18 cellular contexts compared by ENCODE assay signal in genomic region chr17:51430581-51430980, GRCh38.
DNase-seq lines count a peak whose midpoint lies in the region; ATAC-seq and TF ChIP-seq lines count a peak whose summit lies in the region.
"Had no signal": no experiment of that assay in that cellular context is flagged by ENCODE, and none has a peak within 500 bp of the region (broad histone marks: within the 10 kb centered on the region; RNA-seq: fewer than 3 reads in every experiment).

No MANE protein-coding gene starts in this region.

- H3K36me3 ChIP-seq in esophagus muscularis mucosa (no peaks in the 10 kb centered on the region), esophagus squamous epithelium (no peaks in the 10 kb centered on the region)

- peaks cover 3% of the 10 kb centered on the region for H3K36me3 Mint-ChIP-seq in activated CD8-positive, alpha-beta T cell treated with anti-CD3 and anti-CD28 coated beads for 36 hours (ENCODE audit: low read depth)
- no peaks in the 10 kb centered on the region for H3K36me3 Mint-ChIP-seq in activated CD8-positive, alpha-beta T cell treated with anti-CD3 and anti-CD28 coated beads, Interleukin-2, amount 10 ng/mL, durations not matched to agents 7 days and 5 days (ENCODE audit: low read depth)
- H3K36me3 Mint-ChIP-seq in CD4-positive, alpha-beta T cell (ENCODE audit: low read depth), result no peaks in the 10 kb centered on the region
- no peaks in the 10 kb centered on the region for H3K36me3 Mint-ChIP-seq in activated CD4-positive, alpha-beta memory T cell treated with anti-CD3 and anti-CD28 coated beads for 36 hours

- TF ChIP-seq EP300 in esophagus muscularis mucosa (IDR thresholded peaks at IDR 0.05), result no peak

- CTCF ChIA-PET in activated CD8-positive, alpha-beta T cell treated with anti-CD3 and anti-CD28 coated beads for 36 hours (lab: Charles Lee), result interaction anchor here (0.8 kb wide), 1 partner anchor 59 kb away, joined by 3 read pairs; no protein-coding TSS in a partner anchor
- CTCF ChIA-PET in activated CD8-positive, alpha-beta T cell treated with anti-CD3 and anti-CD28 coated beads, Interleukin-2, amount 10 ng/mL, durations not matched to agents 7 days and 5 days (lab: Charles Lee), result interaction anchor here (1.1 to 1.2 kb wide), 3 partner anchors 10 to 59 kb away, joined by 3 to 4 read pairs (median 3); no protein-coding TSS in a partner anchor
- CTCF ChIA-PET in CD4-positive, alpha-beta T cell (lab: Charles Lee), result interaction anchor here (1.0 to 1.5 kb wide), 3 partner anchors 24 to 59 kb away, joined by 3 to 6 read pairs (median 3); no protein-coding TSS in a partner anchor
- CTCF ChIA-PET in activated CD4-positive, alpha-beta memory T cell treated with anti-CD3 and anti-CD28 coated beads for 36 hours (lab: Charles Lee), result interaction anchor here (1.5 to 1.6 kb wide), 2 partner anchors 30 to 31 kb away, joined by 3 read pairs; no protein-coding TSS in a partner anchor

- 89% methylated on average over 5 of the region's 5 CpGs for WGBS in esophagus muscularis mucosa
- 91 to 93% methylated on average over 5 of the region's 5 CpGs for WGBS in esophagus squamous epithelium, 2 donors

- H3K4me3 ChIP-seq in esophagus muscularis mucosa (no peak overlapping the region), esophagus squamous epithelium (no peak overlapping the region)
- H3K4me3 ChIP-seq: A549 had no signal

- H3K4me1 ChIP-seq in esophagus muscularis mucosa (no peaks in the 10 kb centered on the region), esophagus squamous epithelium (peaks cover 0 to 15% (median 4%) of the 10 kb centered on the region in 3 donors)

- no peaks in the 10 kb centered on the region for H3K27me3 Mint-ChIP-seq in activated CD8-positive, alpha-beta T cell treated with anti-CD3 and anti-CD28 coated beads for 36 hours
- no peaks in the 10 kb centered on the region for H3K27me3 Mint-ChIP-seq in activated CD8-positive, alpha-beta T cell treated with anti-CD3 and anti-CD28 coated beads, Interleukin-2, amount 10 ng/mL, durations not matched to agents 7 days and 5 days (ENCODE audit: low read depth)
- H3K27me3 Mint-ChIP-seq in CD4-positive, alpha-beta T cell, result no peaks in the 10 kb centered on the region
- H3K27me3 Mint-ChIP-seq in activated CD4-positive, alpha-beta memory T cell treated with anti-CD3 and anti-CD28 coated beads for 36 hours, result no peaks in the 10 kb centered on the region

- H3K4me3 Mint-ChIP-seq in activated CD8-positive, alpha-beta T cell treated with anti-CD3 and anti-CD28 coated beads for 36 hours, result no peak overlapping the region
- no peak overlapping the region for H3K4me3 Mint-ChIP-seq in activated CD8-positive, alpha-beta T cell treated with anti-CD3 and anti-CD28 coated beads, Interleukin-2, amount 10 ng/mL, durations not matched to agents 7 days and 5 days
- H3K4me3 Mint-ChIP-seq in CD4-positive, alpha-beta T cell, result peak overlapping the region; percentile 69
- no peak overlapping the region for H3K4me3 Mint-ChIP-seq in activated CD4-positive, alpha-beta memory T cell treated with anti-CD3 and anti-CD28 coated beads for 36 hours

- H3K27ac ChIP-seq in CD4-positive, alpha-beta T cell (ENCODE audit: low read depth, low read length), result peak overlapping the region; percentile 96
- H3K27ac ChIP-seq in esophagus muscularis mucosa (replicated peaks in 1 of 4) (no peak overlapping the region), esophagus squamous epithelium (no peak overlapping the region)
- H3K27ac ChIP-seq: A549, C4-2B had no signal

- no peak for DNase-seq in activated CD8-positive, alpha-beta T cell treated with anti-CD3 and anti-CD28 coated beads for 36 hours
- DNase-seq in activated CD8-positive, alpha-beta T cell treated with anti-CD3 and anti-CD28 coated beads, Interleukin-2, amount 10 ng/mL, durations not matched to agents 7 days and 5 days, result no peak
- DNase-seq in CD4-positive, alpha-beta T cell, result peak in 2 of 10 experiments; percentile 10 to 15
- no peak for DNase-seq in activated CD4-positive, alpha-beta memory T cell treated with anti-CD3 and anti-CD28 coated beads for 36 hours
- peak; percentile 31 for DNase-seq in esophagus muscularis mucosa (ENCODE audit: extremely low spot score)
- no peak for DNase-seq in stimulated activated CD4-positive, alpha-beta T cell treated with anti-CD3 and anti-CD28 coated beads, Interleukin-4, amount 100 ng/mL, for 24 hours
- DNase-seq in esophagus squamous epithelium (lab: John Stamatoyannopoulos, UW), result no peak
- no peak for DNase-seq in AG08396 (ENCODE audit: low spot score)
- DNase-seq: H7; KG1; NCI-H1417 treated with DMSO at 0.1 percent for 48 hours; NCI-H1930; NCI-H2171 treated with DMSO at 0.1 percent for 48 hours; NCI-H446 treated with DMSO at 0.1 percent for 48 hours; NK-92 treated with Interleukin-12 subunit alpha and Interleukin-12 subunit beta, amount 100 ng/mL, for 24 hours had no signal

- peaks cover 52% of the 10 kb centered on the region for H3K4me1 Mint-ChIP-seq in activated CD8-positive, alpha-beta T cell treated with anti-CD3 and anti-CD28 coated beads for 36 hours (ENCODE audit: low read depth)
- peaks cover 53% of the 10 kb centered on the region for H3K4me1 Mint-ChIP-seq in activated CD8-positive, alpha-beta T cell treated with anti-CD3 and anti-CD28 coated beads, Interleukin-2, amount 10 ng/mL, durations not matched to agents 7 days and 5 days (ENCODE audit: low read depth)
- peaks cover 71% of the 10 kb centered on the region for H3K4me1 Mint-ChIP-seq in CD4-positive, alpha-beta T cell (ENCODE audit: low read depth)
- H3K4me1 Mint-ChIP-seq in activated CD4-positive, alpha-beta memory T cell treated with anti-CD3 and anti-CD28 coated beads for 36 hours (ENCODE audit: low read depth), result peaks cover 65% of the 10 kb centered on the region

- no peaks in the 10 kb centered on the region for H3K9me3 ChIP-seq in CD4-positive, alpha-beta T cell (ENCODE audit: control insufficient read depth, low read length)
- H3K9me3 ChIP-seq in esophagus muscularis mucosa (no peaks in the 10 kb centered on the region), esophagus squamous epithelium (no peaks in the 10 kb centered on the region)
- H3K9me3 ChIP-seq: A549 had no signal

- peak overlapping the region; percentile 83 for H3K27ac Mint-ChIP-seq in activated CD8-positive, alpha-beta T cell treated with anti-CD3 and anti-CD28 coated beads for 36 hours
- no peak overlapping the region for H3K27ac Mint-ChIP-seq in activated CD8-positive, alpha-beta T cell treated with anti-CD3 and anti-CD28 coated beads, Interleukin-2, amount 10 ng/mL, durations not matched to agents 7 days and 5 days
- H3K27ac Mint-ChIP-seq in CD4-positive, alpha-beta T cell, result peak overlapping the region; percentile 95
- peak overlapping the region; percentile 30 for H3K27ac Mint-ChIP-seq in activated CD4-positive, alpha-beta memory T cell treated with anti-CD3 and anti-CD28 coated beads for 36 hours

- no peak for TF ChIP-seq POLR2A in esophagus muscularis mucosa (IDR thresholded peaks at IDR 0.05; ENCODE audit: low read depth)
- TF ChIP-seq POLR2A in esophagus squamous epithelium (IDR thresholded peaks at IDR 0.05), result no peak

- intact Hi-C loops in activated CD8-positive, alpha-beta T cell treated with anti-CD3 and anti-CD28 coated beads for 36 hours (cut with micrococcal nuclease), result no loop called here
- intact Hi-C loops in CD4-positive, alpha-beta T cell (cut with DNase I, micrococcal nuclease), result no loop called here
- intact Hi-C loops in activated CD4-positive, alpha-beta memory T cell treated with anti-CD3 and anti-CD28 coated beads for 36 hours (cut with micrococcal nuclease), result no loop called here
- intact Hi-C loops in esophagus muscularis mucosa (cut with DNase I), result no loop called here
- intact Hi-C loops in esophagus squamous epithelium (cut with DNase I), result no loop called here

- H3K9me3 Mint-ChIP-seq in activated CD8-positive, alpha-beta T cell treated with anti-CD3 and anti-CD28 coated beads for 36 hours, result no peaks in the 10 kb centered on the region
- no peaks in the 10 kb centered on the region for H3K9me3 Mint-ChIP-seq in activated CD8-positive, alpha-beta T cell treated with anti-CD3 and anti-CD28 coated beads, Interleukin-2, amount 10 ng/mL, durations not matched to agents 7 days and 5 days (ENCODE audit: insufficient read depth)
- H3K9me3 Mint-ChIP-seq in CD4-positive, alpha-beta T cell, result no peaks in the 10 kb centered on the region
- no peaks in the 10 kb centered on the region for H3K9me3 Mint-ChIP-seq in activated CD4-positive, alpha-beta memory T cell treated with anti-CD3 and anti-CD28 coated beads for 36 hours

- no peak for ATAC-seq in activated CD8-positive, alpha-beta T cell treated with anti-CD3 and anti-CD28 coated beads for 36 hours
- no peak for ATAC-seq in activated CD8-positive, alpha-beta T cell treated with anti-CD3 and anti-CD28 coated beads, Interleukin-2, amount 10 ng/mL, durations not matched to agents 7 days and 5 days
- peak; percentile 20 for ATAC-seq in CD4-positive, alpha-beta T cell (ENCODE audit: poor library complexity)
- ATAC-seq: A549, HepG2 had no signal

- no peaks in the 10 kb centered on the region for H3K27me3 ChIP-seq in CD4-positive, alpha-beta T cell (ENCODE audit: control insufficient read depth, insufficient read depth, low read length)
- H3K27me3 ChIP-seq in esophagus muscularis mucosa, result no peaks in the 10 kb centered on the region
- peaks cover 0 to 16% (median 0%) of the 10 kb centered on the region in 4 donors for H3K27me3 ChIP-seq in esophagus squamous epithelium

- TF ChIP-seq CTCF in activated CD8-positive, alpha-beta T cell treated with anti-CD3 and anti-CD28 coated beads for 36 hours (IDR thresholded peaks at IDR 0.05), result no peak
- TF ChIP-seq CTCF in CD4-positive, alpha-beta T cell (IDR thresholded peaks at IDR 0.05), result no peak
- TF ChIP-seq CTCF in esophagus muscularis mucosa (IDR thresholded peaks at IDR 0.05) (no peak), esophagus squamous epithelium (IDR thresholded peaks at IDR 0.05) (no peak)

- POLR2A ChIA-PET in activated CD8-positive, alpha-beta T cell treated with anti-CD3 and anti-CD28 coated beads for 36 hours (lab: Charles Lee), result no interaction called here
- POLR2A ChIA-PET in activated CD8-positive, alpha-beta T cell treated with anti-CD3 and anti-CD28 coated beads, Interleukin-2, amount 10 ng/mL, durations not matched to agents 7 days and 5 days (lab: Charles Lee), result interaction anchor here (1.0 kb wide), 1 partner anchor 30 kb away, joined by 4 read pairs; no protein-coding TSS in a partner anchor
- POLR2A ChIA-PET in CD4-positive, alpha-beta T cell (lab: Charles Lee), result interaction anchor here (0.7 to 1.0 kb wide), 2 partner anchors 11 to 32 kb away, joined by 3 read pairs; no protein-coding TSS in a partner anchor
- POLR2A ChIA-PET in activated CD4-positive, alpha-beta memory T cell treated with anti-CD3 and anti-CD28 coated beads for 36 hours (lab: Charles Lee), result no interaction called here

Comparison
In these comparisons a context has a peak if more than half of its experiments do, and no peak if none do; other contexts are left out.
1. POLR2A ChIA-PET loops: an anchor here in activated CD8-positive, alpha-beta T cell treated with anti-CD3 and anti-CD28 coated beads, Interleukin-2, amount 10 ng/mL, durations not matched to agents 7 days and 5 days (1.0 kb wide) and CD4-positive, alpha-beta T cell (0.7 to 1.0 kb wide); none called in activated CD8-positive, alpha-beta T cell treated with anti-CD3 and anti-CD28 coated beads for 36 hours and activated CD4-positive, alpha-beta memory T cell treated with anti-CD3 and anti-CD28 coated beads for 36 hours.